ENCODE assay signal across 8 cellular contexts in the genomic region with DNA sequence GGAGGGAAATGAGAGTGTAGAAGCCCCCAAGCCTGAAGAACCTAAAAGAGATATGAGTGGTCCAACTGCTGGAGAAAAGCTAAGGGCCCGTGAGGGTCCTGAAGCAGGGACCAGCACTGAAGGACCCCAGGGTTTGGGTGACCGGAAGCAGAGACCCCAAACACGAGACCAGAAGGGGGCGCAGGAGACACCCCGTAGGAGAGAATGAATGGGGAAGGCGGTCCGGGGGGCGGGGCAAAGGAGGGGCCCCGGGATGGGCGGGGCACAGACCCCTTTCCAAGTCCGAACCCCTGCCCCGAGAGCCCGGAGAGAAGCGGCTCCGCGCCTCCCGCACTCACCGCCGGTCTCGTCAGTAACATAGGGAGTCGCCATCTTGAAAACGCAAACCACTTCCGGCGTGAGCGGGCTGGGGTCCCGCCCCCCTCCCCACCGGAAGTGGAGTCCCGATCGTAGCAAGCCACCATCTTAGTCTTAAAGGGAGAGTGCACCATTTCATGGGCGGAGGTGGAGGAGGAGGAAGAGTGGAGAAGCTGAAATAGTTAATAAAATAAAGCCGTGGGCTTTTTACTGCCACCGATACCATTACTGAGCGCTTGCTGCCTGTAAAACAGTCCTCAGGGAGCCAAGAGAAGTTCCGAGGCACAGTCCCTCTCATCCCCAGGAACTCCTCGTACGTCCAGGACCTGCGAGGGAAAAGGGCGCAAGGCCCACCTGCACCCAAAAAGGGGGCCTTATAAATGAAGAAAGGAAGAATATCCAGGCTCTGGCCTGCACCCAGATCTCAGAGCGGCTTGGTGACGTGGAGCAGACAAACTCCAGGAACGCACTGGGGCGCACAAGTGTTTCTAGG. TPM values are rescaled to one million over a fixed set of nuclear protein-coding genes. Genes with fewer than 3 reads are reported as not detected.
DNase-seq lines count a peak whose midpoint lies in the region; ATAC-seq, FAIRE-seq and TF ChIP-seq lines count a peak whose summit lies in the region.

No MANE protein-coding gene starts in this region.

- DNase-seq in NCI-H526 treated with DMSO at 0.1 percent for 48 hours (lab: John Stamatoyannopoulos, UW): peak; percentile 91
- peak; percentile 96 for DNase-seq in activated CD4-positive, alpha-beta T cell treated with anti-CD3 and anti-CD28 coated beads, Interleukin-2, amount 10 ng/mL, durations not matched to agents 7 days and 5 days
- DNase-seq in dedifferentiated amniotic fluid mesenchymal stem cell (ENCODE audit: extremely low spot score): peak; percentile 93
- DNase-seq in HepG2 (ENCODE audit: low spot score): peak; percentile 90
- peak; percentile 87 to 88 for DNase-seq in stimulated activated CD4-positive, alpha-beta T cell treated with anti-CD3 and anti-CD28 coated beads, Interleukin-2, amount 100 ng/mL, for 48 hours

- H3K36me3 ChIP-seq in BLaER1 treated with 17β-estradiol and CSF1 and Interleukin-3, amounts not matched to agents 10 nM and 100 nM: peaks cover 15 to 35% (median 25%) of the 10 kb centered on the region in 11 experiments
- H3K36me3 ChIP-seq in HepG2 (replicated peaks in 1 of 2; ENCODE audit: control insufficient read depth in 1 of 2, insufficient read depth in 2 of 2, low read length in 2 of 2): peaks cover 0 to 5% of the 10 kb centered on the region in 2 experiments; a peak in 3 of 5 replicates

- H3K4me3 Mint-ChIP-seq in activated CD4-positive, alpha-beta T cell treated with anti-CD3 and anti-CD28 coated beads, Interleukin-2, amount 10 ng/mL, durations not matched to agents 7 days and 5 days: peak overlapping the region; percentile 89

- TF ChIP-seq EP300 in HepG2 (IDR thresholded peaks at IDR 0.05; ENCODE audit: low read depth in 2 of 2, low read length in 2 of 2): no peak
- TF ChIP-seq EP300 in HepG2 (CRISPR knock-in tag; IDR thresholded peaks at IDR 0.05; ENCODE audit: borderline replicate concordance): no peak

- CTCF ChIA-PET in activated CD4-positive, alpha-beta T cell treated with anti-CD3 and anti-CD28 coated beads, Interleukin-2, amount 10 ng/mL, durations not matched to agents 7 days and 5 days (lab: Charles Lee): interaction anchor here (0.6 to 6.8 kb wide), 20 partner anchors 9 to 1280 kb away, joined by 3 to 45 read pairs (median 4); a partner anchor contains a TSS
- CTCF ChIA-PET in HepG2 (lab: Yijun Ruan, JAX; ENCODE audit: low intra/inter-chr PET ratio, low total read pairs): interaction anchor here (1.9 kb wide), 1 partner anchor 13 kb away, joined by 8 read pairs; no protein-coding TSS in a partner anchor

- peak; percentile 56 to 62 for TF ChIP-seq POLR2A in HepG2 (IDR thresholded peaks at IDR 0.05; ENCODE audit: insufficient read depth in 1 of 2, low read depth in 2 of 2, low read length in 2 of 2)

- H3K4me2 ChIP-seq in BLaER1 treated with 17β-estradiol and CSF1 and Interleukin-3, amounts not matched to agents 10 nM and 100 nM: peak overlapping the region; percentile 90 to 100 (median 97)
- peak overlapping the region; percentile 97 for H3K4me2 ChIP-seq in HepG2 (ENCODE audit: low read depth, low read length)

- H3K27me3 ChIP-seq in BLaER1 treated with 17β-estradiol and CSF1 and Interleukin-3, amounts not matched to agents 10 nM and 100 nM: no peaks in the 10 kb centered on the region
- no peaks in the 10 kb centered on the region; a peak in 1 of 5 replicates for H3K27me3 ChIP-seq in HepG2 (ENCODE audit: control insufficient read depth in 1 of 2, insufficient read depth in 2 of 2, low read length in 2 of 2)

- in situ Hi-C loops in HepG2 (cut with HindIII; ENCODE audit: extremely low pct_ligation_motif_present, low pct_unique_long_range_greater_than_20kb): loop anchor here (5.0 kb wide), 1 partner anchor 95 kb away; no protein-coding TSS in a partner anchor

- BruUV-seq in HepG2 (replicated peaks; lab: Mats Ljungman, UMichigan): no TSS peak

- H3K9me3 Mint-ChIP-seq in activated CD4-positive, alpha-beta T cell treated with anti-CD3 and anti-CD28 coated beads, Interleukin-2, amount 10 ng/mL, durations not matched to agents 7 days and 5 days: no peaks in the 10 kb centered on the region

- H4K20me1 ChIP-seq in BLaER1 treated with 17β-estradiol and CSF1 and Interleukin-3, amounts not matched to agents 10 nM and 100 nM: peaks cover 0 to 39% (median 6%) of the 10 kb centered on the region in 11 experiments; a peak in 12 of 22 replicates
- peaks cover 12% of the 10 kb centered on the region for H4K20me1 ChIP-seq in HepG2 (ENCODE audit: insufficient read depth, low read length)

- no peak overlapping the region for H2AFZ ChIP-seq in HepG2 (ENCODE audit: low read length)

- POLR2A ChIA-PET in activated CD4-positive, alpha-beta T cell treated with anti-CD3 and anti-CD28 coated beads, Interleukin-2, amount 10 ng/mL, durations not matched to agents 7 days and 5 days (lab: Charles Lee): interaction anchor here (1.5 kb wide), 1 partner anchor 109 kb away, joined by 5 read pairs; a partner anchor contains a TSS
- POLR2A ChIA-PET in HepG2 (lab: Yijun Ruan, JAX): interaction anchor here (0.5 to 10.5 kb wide), 20 partner anchors 8 to 206 kb away, joined by 3 to 108 read pairs (median 4); a partner anchor contains a TSS

- peaks cover 53% of the 10 kb centered on the region for H3K79me2 ChIP-seq in HepG2 (ENCODE audit: insufficient read depth, low read length)

- H3K4me1 Mint-ChIP-seq in activated CD4-positive, alpha-beta T cell treated with anti-CD3 and anti-CD28 coated beads, Interleukin-2, amount 10 ng/mL, durations not matched to agents 7 days and 5 days: peaks cover 39% of the 10 kb centered on the region

- intact Hi-C loops in HepG2 (cut with micrococcal nuclease; ENCODE audit: unreplicated experiment): loop anchor here (1.0 kb wide), 2 partner anchors 98 to 110 kb away; a partner anchor contains a TSS

- H3K4me1 ChIP-seq in BLaER1 treated with 17β-estradiol and CSF1 and Interleukin-3, amounts not matched to agents 10 nM and 100 nM: peaks cover 61 to 75% (median 69%) of the 10 kb centered on the region in 10 experiments
- peaks cover 58% of the 10 kb centered on the region for H3K4me1 ChIP-seq in HepG2 (ENCODE audit: insufficient read depth, low read length)

- FAIRE-seq in HepG2 (lab: Jason Lieb, UNC): peak; percentile 23

- under 1% methylated on average over 23 of the region's 42 CpGs for WGBS in HepG2 (ENCODE audit: low lambda C conversion rate)

- peak; percentile 79 for TF ChIP-seq CTCF in HepG2 (CRISPR knock-in tag; IDR thresholded peaks at IDR 0.05)

- no peaks in the 10 kb centered on the region for H3K9me3 ChIP-seq in BLaER1 treated with 17β-estradiol and CSF1 and Interleukin-3, amounts not matched to agents 10 nM and 100 nM (replicated peaks in 1 of 11)
- no peaks in the 10 kb centered on the region for H3K9me3 ChIP-seq in HepG2 (ENCODE audit: low read length)

- peak overlapping the region; percentile 85 to 97 (median 93) for H3K27ac ChIP-seq in BLaER1 treated with 17β-estradiol and CSF1 and Interleukin-3, amounts not matched to agents 10 nM and 100 nM
- peak overlapping the region; percentile 96 for H3K27ac ChIP-seq in HepG2 (ENCODE audit: extremely low read length, insufficient read depth, low read length)

- H3K27me3 Mint-ChIP-seq in activated CD4-positive, alpha-beta T cell treated with anti-CD3 and anti-CD28 coated beads, Interleukin-2, amount 10 ng/mL, durations not matched to agents 7 days and 5 days: no peaks in the 10 kb centered on the region

- TF ChIP-seq RAD21 in HepG2 (CRISPR knock-in tag; IDR thresholded peaks at IDR 0.05): no peak

- H3K4me3 ChIP-seq in BLaER1 treated with 17β-estradiol and CSF1 and Interleukin-3, amounts not matched to agents 10 nM and 100 nM: peak overlapping the region; percentile 76 to 95 (median 88)
- H3K4me3 ChIP-seq in HepG2 (replicated peaks in 1 of 3; ENCODE audit: insufficient read depth in 1 of 3, low read depth in 2 of 3, low read length in 3 of 3): peak overlapping the region; percentile 72 to 90 (median 89)

- peak overlapping the region; percentile 99 for H3K27ac Mint-ChIP-seq in activated CD4-positive, alpha-beta T cell treated with anti-CD3 and anti-CD28 coated beads, Interleukin-2, amount 10 ng/mL, durations not matched to agents 7 days and 5 days

- H3K9ac ChIP-seq in BLaER1 treated with 17β-estradiol and CSF1 and Interleukin-3, amounts not matched to agents 10 nM and 100 nM: peak overlapping the region; percentile 88 to 97 (median 93)
- peak overlapping the region; percentile 96 for H3K9ac ChIP-seq in HepG2 (ENCODE audit: insufficient read depth, low read depth, low read length)

- ATAC-seq in GM19324 (IDR thresholded peaks at IDR 0.05; ENCODE audit: low FRiP score, unreplicated experiment) (peak; percentile 48), HG03469 (IDR thresholded peaks at IDR 0.05; ENCODE audit: unreplicated experiment) (peak; percentile 28), HepG2 (peak; percentile 73)

- H3K36me3 Mint-ChIP-seq in activated CD4-positive, alpha-beta T cell treated with anti-CD3 and anti-CD28 coated beads, Interleukin-2, amount 10 ng/mL, durations not matched to agents 7 days and 5 days (ENCODE audit: low read depth): peaks cover 52% of the 10 kb centered on the region

RNA-seq across cellular contexts. Expression of a gene that starts 0.7 kb away (rescaled TPM):
- total RNA-seq in activated CD4-positive, alpha-beta T cell treated with anti-CD3 and anti-CD28 coated beads, Interleukin-2, amount 10 ng/mL, durations not matched to agents 7 days and 5 days: 10 to 100 TPM; 50.3 to 50.7 TPM
- total RNA-seq in HepG2 (2016; rRNA removed; fragmentation: Illumina TruSeq; extraction: Trizol): 51.8 and 57.9 TPM in 2 replicates
- 37.7 and 39.0 TPM in 2 replicates for total RNA-seq in HepG2 (2016; cell fraction: cytosol; rRNA removed; fragmentation: Illumina TruSeq; extraction: Trizol; ENCODE audit: low read depth)
- total RNA-seq in HepG2 (2016; cell fraction: insoluble cytoplasmic fraction; rRNA removed; fragmentation: Illumina TruSeq; extraction: Trizol): 54.4 and 54.6 TPM in 2 replicates
- total RNA-seq in HepG2 (2016; cell fraction: membrane; rRNA removed; fragmentation: Illumina TruSeq; extraction: Trizol): 48.6 and 50.1 TPM in 2 replicates
- total RNA-seq in HepG2 (2016; cell fraction: nucleus; rRNA removed; fragmentation: Illumina TruSeq; extraction: Trizol): 23.2 and 28.5 TPM in 2 replicates
- 40.7 and 44.0 TPM in 2 replicates for polyA plus RNA-seq in HepG2 (2011; rRNA removed)
- polyA plus RNA-seq in HepG2 (2011; cell fraction: cytosol; rRNA removed): 44.1 and 48.8 TPM in 2 replicates
- 12.7 and 14.0 TPM in 2 replicates for polyA plus RNA-seq in HepG2 (2011; cell fraction: nucleus; rRNA removed)
- polyA plus RNA-seq in HepG2 (2012): 24.5 and 31.8 TPM in 2 replicates
- polyA plus RNA-seq in HepG2 (2016; cell fraction: cytosol; fragmentation: Illumina TruSeq; extraction: Trizol; ENCODE audit: low read depth): 49.2 and 58.9 TPM in 2 replicates
- 68.4 and 73.8 TPM in 2 replicates for polyA plus RNA-seq in HepG2 (2016; cell fraction: insoluble cytoplasmic fraction; fragmentation: Illumina TruSeq; extraction: Trizol; ENCODE audit: low read depth)
- polyA plus RNA-seq in HepG2 (2016; cell fraction: membrane; fragmentation: Illumina TruSeq; extraction: Trizol; ENCODE audit: low read depth): 60.2 and 64.4 TPM in 2 replicates
- polyA plus RNA-seq in HepG2 (2016; cell fraction: nucleus; fragmentation: Illumina TruSeq; extraction: Trizol; ENCODE audit: insufficient read depth, low read depth): 42.0 and 47.6 TPM in 2 replicates
- 21.7 and 25.5 TPM in 2 replicates for polyA minus RNA-seq in HepG2 (2011; rRNA and poly(A)+ RNA removed; ENCODE audit: low replicate concordance)
- 18.1 and 21.4 TPM in 2 replicates for polyA minus RNA-seq in HepG2 (2011; cell fraction: cytosol; rRNA and poly(A)+ RNA removed)
- polyA minus RNA-seq in HepG2 (2011; cell fraction: nucleus; rRNA and poly(A)+ RNA removed): 22.1 and 30.7 TPM in 2 replicates

RNA-seq across cellular contexts. Expression of a gene that starts 4.0 kb away (rescaled TPM):
- total RNA-seq in activated CD4-positive, alpha-beta T cell treated with anti-CD3 and anti-CD28 coated beads, Interleukin-2, amount 10 ng/mL, durations not matched to agents 7 days and 5 days: 100 to 1,000 TPM; 766 to 771 TPM
- total RNA-seq in HepG2 (2016; rRNA removed; fragmentation: Illumina TruSeq; extraction: Trizol): 2.4 and 2.7 TPM in 2 replicates
- 1.1 and 1.9 TPM in 2 replicates for total RNA-seq in HepG2 (2016; cell fraction: cytosol; rRNA removed; fragmentation: Illumina TruSeq; extraction: Trizol; ENCODE audit: low read depth)
- 2.7 and 2.9 TPM in 2 replicates for total RNA-seq in HepG2 (2016; cell fraction: insoluble cytoplasmic fraction; rRNA removed; fragmentation: Illumina TruSeq; extraction: Trizol)
- 1.3 and 2.1 TPM in 2 replicates for total RNA-seq in HepG2 (2016; cell fraction: membrane; rRNA removed; fragmentation: Illumina TruSeq; extraction: Trizol)
- total RNA-seq in HepG2 (2016; cell fraction: nucleus; rRNA removed; fragmentation: Illumina TruSeq; extraction: Trizol): 3.6 and 4.1 TPM in 2 replicates
- polyA plus RNA-seq in HepG2 (2011; rRNA removed): 5.4 and 7.6 TPM in 2 replicates
- 4.6 and 23.7 TPM in 2 replicates for polyA plus RNA-seq in HepG2 (2011; cell fraction: cytosol; rRNA removed)
- polyA plus RNA-seq in HepG2 (2011; cell fraction: nucleus; rRNA removed): 43.0 and 71.3 TPM in 2 replicates
- polyA plus RNA-seq in HepG2 (2012): 8.8 and 12.1 TPM in 2 replicates
- polyA plus RNA-seq in HepG2 (2016; cell fraction: cytosol; fragmentation: Illumina TruSeq; extraction: Trizol; ENCODE audit: low read depth): 0.36 and 0.54 TPM in 2 replicates
- 3.2 and 5.2 TPM in 2 replicates for polyA plus RNA-seq in HepG2 (2016; cell fraction: insoluble cytoplasmic fraction; fragmentation: Illumina TruSeq; extraction: Trizol; ENCODE audit: low read depth)
- 0.80 and 1.6 TPM in 2 replicates for polyA plus RNA-seq in HepG2 (2016; cell fraction: membrane; fragmentation: Illumina TruSeq; extraction: Trizol; ENCODE audit: low read depth)
- 6.1 and 11.3 TPM in 2 replicates for polyA plus RNA-seq in HepG2 (2016; cell fraction: nucleus; fragmentation: Illumina TruSeq; extraction: Trizol; ENCODE audit: insufficient read depth, low read depth)
- 6.8 and 8.5 TPM in 2 replicates for polyA minus RNA-seq in HepG2 (2011; rRNA and poly(A)+ RNA removed; ENCODE audit: low replicate concordance)
- 3.0 and 5.1 TPM in 2 replicates for polyA minus RNA-seq in HepG2 (2011; cell fraction: cytosol; rRNA and poly(A)+ RNA removed)
- 14.8 and 18.0 TPM in 2 replicates for polyA minus RNA-seq in HepG2 (2011; cell fraction: nucleus; rRNA and poly(A)+ RNA removed)

RNA-seq across cellular contexts. Expression of a gene that starts 38.9 kb away (rescaled TPM):
- total RNA-seq in activated CD4-positive, alpha-beta T cell treated with anti-CD3 and anti-CD28 coated beads, Interleukin-2, amount 10 ng/mL, durations not matched to agents 7 days and 5 days: under 1 TPM in 1 of 2 experiments, not detected in 1; 0.37 TPM
- total RNA-seq in HepG2 (2016; rRNA removed; fragmentation: Illumina TruSeq; extraction: Trizol): 0.35 and 0.49 TPM in 2 replicates
- 0.18 and 0.20 TPM in 2 replicates for total RNA-seq in HepG2 (2016; cell fraction: cytosol; rRNA removed; fragmentation: Illumina TruSeq; extraction: Trizol; ENCODE audit: low read depth)
- 0.59 and 0.76 TPM in 2 replicates for total RNA-seq in HepG2 (2016; cell fraction: insoluble cytoplasmic fraction; rRNA removed; fragmentation: Illumina TruSeq; extraction: Trizol)
- 0.22 and 0.55 TPM in 2 replicates for total RNA-seq in HepG2 (2016; cell fraction: membrane; rRNA removed; fragmentation: Illumina TruSeq; extraction: Trizol)
- 0.71 and 0.91 TPM in 2 replicates for total RNA-seq in HepG2 (2016; cell fraction: nucleus; rRNA removed; fragmentation: Illumina TruSeq; extraction: Trizol)
- 3.3 and 3.4 TPM in 2 replicates for polyA plus RNA-seq in HepG2 (2011; rRNA removed)
- 1.9 and 3.0 TPM in 2 replicates for polyA plus RNA-seq in HepG2 (2011; cell fraction: cytosol; rRNA removed)
- polyA plus RNA-seq in HepG2 (2011; cell fraction: nucleus; rRNA removed): 4.7 and 4.8 TPM in 2 replicates
- polyA plus RNA-seq in HepG2 (2012): 1.3 and 1.5 TPM in 2 replicates
- polyA plus RNA-seq in HepG2 (2016; cell fraction: cytosol; fragmentation: Illumina TruSeq; extraction: Trizol; ENCODE audit: low read depth): 0.27 TPM in 1 of 2 replicates, not detected in the other
- 0.81 TPM in 1 of 2 replicates, not detected in the other for polyA plus RNA-seq in HepG2 (2016; cell fraction: insoluble cytoplasmic fraction; fragmentation: Illumina TruSeq; extraction: Trizol; ENCODE audit: low read depth)
- polyA plus RNA-seq in HepG2 (2016; cell fraction: membrane; fragmentation: Illumina TruSeq; extraction: Trizol; ENCODE audit: low read depth): 0.14 and 0.40 TPM in 2 replicates
- 1.4 TPM in 2 replicates for polyA plus RNA-seq in HepG2 (2016; cell fraction: nucleus; fragmentation: Illumina TruSeq; extraction: Trizol; ENCODE audit: insufficient read depth, low read depth)
- polyA minus RNA-seq in HepG2 (2011; rRNA and poly(A)+ RNA removed; ENCODE audit: low replicate concordance): 1.8 and 3.6 TPM in 2 replicates
- polyA minus RNA-seq in HepG2 (2011; cell fraction: cytosol; rRNA and poly(A)+ RNA removed): 0.62 TPM in 1 of 2 replicates, not detected in the other
- polyA minus RNA-seq in HepG2 (2011; cell fraction: nucleus; rRNA and poly(A)+ RNA removed): 1.2 and 2.9 TPM in 2 replicates

RNA-seq across cellular contexts. Expression of a gene that starts 39.7 kb away (rescaled TPM):
- 100 to 1,000 TPM in 1 of 2 experiments, 10 to 100 TPM in 1; 96.6 to 106 TPM for total RNA-seq in activated CD4-positive, alpha-beta T cell treated with anti-CD3 and anti-CD28 coated beads, Interleukin-2, amount 10 ng/mL, durations not matched to agents 7 days and 5 days
- total RNA-seq in HepG2 (2016; rRNA removed; fragmentation: Illumina TruSeq; extraction: Trizol): 47.5 and 52.0 TPM in 2 replicates
- total RNA-seq in HepG2 (2016; cell fraction: cytosol; rRNA removed; fragmentation: Illumina TruSeq; extraction: Trizol; ENCODE audit: low read depth): 8.1 TPM in 2 replicates
- total RNA-seq in HepG2 (2016; cell fraction: insoluble cytoplasmic fraction; rRNA removed; fragmentation: Illumina TruSeq; extraction: Trizol): 46.4 and 50.0 TPM in 2 replicates
- total RNA-seq in HepG2 (2016; cell fraction: membrane; rRNA removed; fragmentation: Illumina TruSeq; extraction: Trizol): 17.5 and 18.3 TPM in 2 replicates
- total RNA-seq in HepG2 (2016; cell fraction: nucleus; rRNA removed; fragmentation: Illumina TruSeq; extraction: Trizol): 26.0 and 34.2 TPM in 2 replicates
- polyA plus RNA-seq in HepG2 (2011; rRNA removed): 42.0 and 52.6 TPM in 2 replicates
- polyA plus RNA-seq in HepG2 (2011; cell fraction: cytosol; rRNA removed): 16.9 and 23.3 TPM in 2 replicates
- polyA plus RNA-seq in HepG2 (2011; cell fraction: nucleus; rRNA removed): 32.7 and 37.9 TPM in 2 replicates
- 19.5 and 20.6 TPM in 2 replicates for polyA plus RNA-seq in HepG2 (2012)
- polyA plus RNA-seq in HepG2 (2016; cell fraction: cytosol; fragmentation: Illumina TruSeq; extraction: Trizol; ENCODE audit: low read depth): 3.1 and 3.6 TPM in 2 replicates
- 60.6 and 64.8 TPM in 2 replicates for polyA plus RNA-seq in HepG2 (2016; cell fraction: insoluble cytoplasmic fraction; fragmentation: Illumina TruSeq; extraction: Trizol; ENCODE audit: low read depth)
- polyA plus RNA-seq in HepG2 (2016; cell fraction: membrane; fragmentation: Illumina TruSeq; extraction: Trizol; ENCODE audit: low read depth): 8.3 and 9.6 TPM in 2 replicates
- 51.4 and 59.6 TPM in 2 replicates for polyA plus RNA-seq in HepG2 (2016; cell fraction: nucleus; fragmentation: Illumina TruSeq; extraction: Trizol; ENCODE audit: insufficient read depth, low read depth)
- 50.1 and 366 TPM in 2 replicates for polyA minus RNA-seq in HepG2 (2011; rRNA and poly(A)+ RNA removed; ENCODE audit: low replicate concordance)
- 18.1 and 20.2 TPM in 2 replicates for polyA minus RNA-seq in HepG2 (2011; cell fraction: cytosol; rRNA and poly(A)+ RNA removed)
- 11.6 and 12.1 TPM in 2 replicates for polyA minus RNA-seq in HepG2 (2011; cell fraction: nucleus; rRNA and poly(A)+ RNA removed)

RNA-seq across cellular contexts. Expression of a gene that starts 46.9 kb away (rescaled TPM):
- 10 to 100 TPM; 56.9 to 58.1 TPM for total RNA-seq in activated CD4-positive, alpha-beta T cell treated with anti-CD3 and anti-CD28 coated beads, Interleukin-2, amount 10 ng/mL, durations not matched to agents 7 days and 5 days
- 26.0 and 33.1 TPM in 2 replicates for total RNA-seq in HepG2 (2016; rRNA removed; fragmentation: Illumina TruSeq; extraction: Trizol)
- 8.6 and 11.8 TPM in 2 replicates for total RNA-seq in HepG2 (2016; cell fraction: cytosol; rRNA removed; fragmentation: Illumina TruSeq; extraction: Trizol; ENCODE audit: low read depth)
- 24.6 and 33.6 TPM in 2 replicates for total RNA-seq in HepG2 (2016; cell fraction: insoluble cytoplasmic fraction; rRNA removed; fragmentation: Illumina TruSeq; extraction: Trizol)
- 22.2 and 23.2 TPM in 2 replicates for total RNA-seq in HepG2 (2016; cell fraction: membrane; rRNA removed; fragmentation: Illumina TruSeq; extraction: Trizol)
- 22.8 and 23.5 TPM in 2 replicates for total RNA-seq in HepG2 (2016; cell fraction: nucleus; rRNA removed; fragmentation: Illumina TruSeq; extraction: Trizol)
- polyA plus RNA-seq in HepG2 (2011; rRNA removed): 68.3 and 70.4 TPM in 2 replicates
- 43.7 and 67.1 TPM in 2 replicates for polyA plus RNA-seq in HepG2 (2011; cell fraction: cytosol; rRNA removed)
- polyA plus RNA-seq in HepG2 (2011; cell fraction: nucleus; rRNA removed): 32.6 and 46.3 TPM in 2 replicates
- polyA plus RNA-seq in HepG2 (2012): 39.1 and 42.4 TPM in 2 replicates
- polyA plus RNA-seq in HepG2 (2016; cell fraction: cytosol; fragmentation: Illumina TruSeq; extraction: Trizol; ENCODE audit: low read depth): 5.6 and 5.9 TPM in 2 replicates
- polyA plus RNA-seq in HepG2 (2016; cell fraction: insoluble cytoplasmic fraction; fragmentation: Illumina TruSeq; extraction: Trizol; ENCODE audit: low read depth): 45.3 and 46.9 TPM in 2 replicates
- polyA plus RNA-seq in HepG2 (2016; cell fraction: membrane; fragmentation: Illumina TruSeq; extraction: Trizol; ENCODE audit: low read depth): 22.1 and 22.3 TPM in 2 replicates
- polyA plus RNA-seq in HepG2 (2016; cell fraction: nucleus; fragmentation: Illumina TruSeq; extraction: Trizol; ENCODE audit: insufficient read depth, low read depth): 45.7 and 46.4 TPM in 2 replicates
- 52.5 and 108 TPM in 2 replicates for polyA minus RNA-seq in HepG2 (2011; rRNA and poly(A)+ RNA removed; ENCODE audit: low replicate concordance)
- 28.2 and 48.5 TPM in 2 replicates for polyA minus RNA-seq in HepG2 (2011; cell fraction: cytosol; rRNA and poly(A)+ RNA removed)
- 32.7 and 43.8 TPM in 2 replicates for polyA minus RNA-seq in HepG2 (2011; cell fraction: nucleus; rRNA and poly(A)+ RNA removed)

Comparison
In these comparisons a context has a peak if more than half of its experiments do, and no peak if none do; other contexts are left out.
1. Peak in every context shown above with its lines: DNase-seq, ATAC-seq, H3K4me3 ChIP-seq and H3K27ac ChIP-seq.
2. RNA of a gene that starts 4.0 kb away (total RNA-seq): 766 to 771 TPM in activated CD4-positive, alpha-beta T cell treated with anti-CD3 and anti-CD28 coated beads, Interleukin-2, amount 10 ng/mL, durations not matched to agents 7 days and 5 days; 1.1 to 4.1 TPM in HepG2; every median in the first group is over 100 times any median in the second.